Comparison of ENCODE assay signal across 21 cellular contexts in the genomic region with DNA sequence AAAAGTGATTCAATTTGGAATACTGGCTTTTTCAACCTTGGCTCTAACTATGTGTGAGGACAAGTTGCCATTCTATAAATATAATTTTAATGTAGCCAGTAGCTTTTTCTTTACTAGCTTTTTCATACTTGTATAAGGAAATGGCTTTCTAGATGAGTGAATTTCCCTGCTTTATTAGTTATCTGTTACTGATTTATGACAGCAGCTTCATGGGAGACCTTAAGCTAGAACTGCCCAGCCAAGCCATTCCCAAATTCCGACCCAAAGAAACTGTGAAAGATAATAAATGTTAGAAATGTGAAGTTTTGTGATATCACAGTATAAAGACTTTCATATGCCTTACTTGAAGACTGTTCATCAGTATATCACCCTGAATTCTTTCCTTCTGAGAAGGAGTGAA. TPM values are rescaled to one million over a fixed set of nuclear protein-coding genes. Genes with fewer than 3 reads are reported as not detected.
DNase-seq lines count a peak whose midpoint lies in the region; ATAC-seq lines count a peak whose summit lies in the region.
"Had no signal": no experiment of that assay in that cellular context is flagged by ENCODE, and none has a peak within 500 bp of the region (broad histone marks: within the 10 kb centered on the region; RNA-seq: fewer than 3 reads in every experiment).

No MANE protein-coding gene starts in this region.

- H3K9me3 ChIP-seq in CD4-positive, CD25-positive, alpha-beta regulatory T cell (ENCODE audit: control insufficient read depth in 2 of 2, low read length in 2 of 2): no peaks in the 10 kb centered on the region
- H3K9me3 ChIP-seq: BLaER1, Caco-2, HAP-1, SJCRH30 had no signal

- peak overlapping the region in 2 of 3 donors; percentile 12 to 43 for H3K27ac Mint-ChIP-seq in CD4-positive, CD25-positive, alpha-beta regulatory T cell
- H3K27ac Mint-ChIP-seq in effector memory CD8-positive, alpha-beta T cell: peak overlapping the region; percentile 7 to 71

- H3K4me1 ChIP-seq in CD4-positive, CD25-positive, alpha-beta regulatory T cell (ENCODE audit: control insufficient read depth, insufficient read depth, low read length, poor library complexity, severe bottlenecking): peaks cover 14% of the 10 kb centered on the region
- H3K4me1 ChIP-seq: HAP-1 had no signal

- no peak for DNase-seq in CD4-positive, CD25-positive, alpha-beta regulatory T cell
- DNase-seq in effector memory CD8-positive, alpha-beta T cell: no peak
- DNase-seq in kidney glomerular epithelial cell (lab: John Stamatoyannopoulos, UW) (peak; percentile 85), renal cortical epithelial cell (ENCODE audit: low read depth) (peak; percentile 84), NOMO-1 treated with dmso at 0.1 percent for 144 hours (lab: John Stamatoyannopoulos, UW; ENCODE audit: unreplicated experiment) (no peak), GOT3 (lab: John Stamatoyannopoulos, UW) (no peak)
- DNase-seq: Caco-2; CD4-positive, alpha-beta memory T cell; GM23248; KBM-7; NCI-H1092 treated with DMSO at 0.1 percent for 48 hours; NCI-H1436 treated with DMSO at 0.1 percent for 48 hours; NCI-H1930; NCI-H2227 treated with DMSO at 0.1 percent for 48 hours; NCI-H510A; NCI-H748 treated with DMSO at 0.1 percent for 48 hours; SJCRH30 had no signal

- H3K36me3 Mint-ChIP-seq in CD4-positive, CD25-positive, alpha-beta regulatory T cell: peaks cover 13% of the 10 kb centered on the region
- peaks cover 3% of the 10 kb centered on the region for H3K36me3 Mint-ChIP-seq in effector memory CD8-positive, alpha-beta T cell (ENCODE audit: insufficient read depth)

- no peak overlapping the region for H3K4me3 ChIP-seq in CD4-positive, CD25-positive, alpha-beta regulatory T cell (ENCODE audit: low read depth, low read length)
- H3K4me3 ChIP-seq: BLaER1, GM23248, HAP-1, SJCRH30 had no signal

- no peaks in the 10 kb centered on the region for H3K27me3 Mint-ChIP-seq in CD4-positive, CD25-positive, alpha-beta regulatory T cell
- no peaks in the 10 kb centered on the region for H3K27me3 Mint-ChIP-seq in effector memory CD8-positive, alpha-beta T cell
- H3K27me3 Mint-ChIP-seq: CD4-positive, alpha-beta memory T cell had no signal

- no peak for ATAC-seq in CD4-positive, CD25-positive, alpha-beta regulatory T cell (ENCODE audit: low read depth in 2 of 2)
- no peak for ATAC-seq in effector memory CD8-positive, alpha-beta T cell (replicated peaks)
- ATAC-seq in HG03342 (IDR thresholded peaks at IDR 0.05; ENCODE audit: unreplicated experiment): no peak
- ATAC-seq: Panc1 had no signal

- no peaks in the 10 kb centered on the region for H3K9me3 Mint-ChIP-seq in CD4-positive, CD25-positive, alpha-beta regulatory T cell
- no peaks in the 10 kb centered on the region for H3K9me3 Mint-ChIP-seq in effector memory CD8-positive, alpha-beta T cell

- no peak overlapping the region for H3K4me3 Mint-ChIP-seq in CD4-positive, CD25-positive, alpha-beta regulatory T cell
- no peak overlapping the region for H3K4me3 Mint-ChIP-seq in effector memory CD8-positive, alpha-beta T cell
- H3K4me3 Mint-ChIP-seq: CD4-positive, alpha-beta memory T cell had no signal

- H3K36me3 ChIP-seq in CD4-positive, CD25-positive, alpha-beta regulatory T cell (ENCODE audit: control insufficient read depth, insufficient read depth, low read length): no peaks in the 10 kb centered on the region
- H3K36me3 ChIP-seq: BLaER1, HAP-1, SJCRH30 had no signal

- H3K4me1 Mint-ChIP-seq in CD4-positive, CD25-positive, alpha-beta regulatory T cell: peaks cover 25 to 42% (median 31%) of the 10 kb centered on the region in 4 donors
- peaks cover 13 to 20% of the 10 kb centered on the region in 2 donors for H3K4me1 Mint-ChIP-seq in effector memory CD8-positive, alpha-beta T cell (ENCODE audit: low read depth in 2 of 2)

- H3K27ac ChIP-seq in CD4-positive, CD25-positive, alpha-beta regulatory T cell (ENCODE audit: insufficient read depth, low read length, poor library complexity, severe bottlenecking): no peak overlapping the region
- H3K27ac ChIP-seq: BLaER1, GM23248, SJCRH30 had no signal

- H3K27me3 ChIP-seq in CD4-positive, CD25-positive, alpha-beta regulatory T cell (ENCODE audit: control insufficient read depth, insufficient read depth, low read length): no peaks in the 10 kb centered on the region
- H3K27me3 ChIP-seq: BLaER1, SJCRH30 had no signal

RNA-seq across cellular contexts. Expression of gene BABAM2, which starts 32.3 kb away (rescaled TPM):
- 42.9 TPM for total RNA-seq in CD4-positive, CD25-positive, alpha-beta regulatory T cell
- 10 to 100 TPM; 53.9 to 70.0 (median 58.8) TPM for polyA plus RNA-seq in CD4-positive, CD25-positive, alpha-beta regulatory T cell
- total RNA-seq in renal cortical epithelial cell: 27.1 and 57.3 TPM in 2 replicates

RNA-seq across cellular contexts. Expression of gene RBKS, which starts 32.7 kb away (rescaled TPM):
- 25.3 TPM for total RNA-seq in CD4-positive, CD25-positive, alpha-beta regulatory T cell
- 1 to 10 TPM; 3.7 to 4.2 (median 3.9) TPM for polyA plus RNA-seq in CD4-positive, CD25-positive, alpha-beta regulatory T cell
- 10.0 and 12.5 TPM in 2 replicates for total RNA-seq in renal cortical epithelial cell

Comparison
In these comparisons a context has a peak if more than half of its experiments do, and no peak if none do; other contexts are left out.
1. DNase-seq: peak in kidney glomerular epithelial cell (single experiment) and renal cortical epithelial cell (single experiment); none in CD4-positive, CD25-positive, alpha-beta regulatory T cell (0 of 3), effector memory CD8-positive, alpha-beta T cell (0 of 3), NOMO-1 treated with dmso at 0.1 percent for 144 hours (single experiment) and GOT3 (single experiment).